8 cellular contexts compared by ENCODE assay signal in genomic region chr17:55356440-55357328, GRCh38.
DNase-seq lines count a peak whose midpoint lies in the region; ATAC-seq and TF ChIP-seq lines count a peak whose summit lies in the region.

No MANE protein-coding gene starts in this region.

- no peaks in the 10 kb centered on the region for H3F3A ChIP-seq in GM23338 (replicated peaks; ENCODE audit: low read depth)

- in situ Hi-C loops in Panc1 (cut with HindIII; ENCODE audit: low pct_unique_long_range_greater_than_20kb, low sequenced_read_pairs) (no loop called here), transverse colon (cut with MboI; ENCODE audit: low pct_ligation_motif_present in 1 of 4, low pct_unique_long_range_greater_than_20kb in 1 of 4, low sequenced_read_pairs in 3 of 4) (loop anchor here in 3 of 4 donors (10.0 kb wide), 2 partner anchors 158 to 362 kb away; partner anchors contain the start of gene SMIM36 (in 3 of the 3))

- TF ChIP-seq CTCF in GM23338 (conservative IDR thresholded peaks at IDR 0.05; ENCODE audit: low read depth in 2 of 2) (peak; percentile 92 to 93), Panc1 (IDR thresholded peaks at IDR 0.05) (peak; percentile 86), fibroblast of pulmonary artery (IDR thresholded peaks at IDR 0.05; ENCODE audit: low read length, missing control alignments) (peak; percentile 87), transverse colon (IDR thresholded peaks at IDR 0.05) (peak; percentile 59 to 76 (median 70))

- no peak overlapping the region for H3K4me3 ChIP-seq in GM23338
- H3K4me3 ChIP-seq in Panc1 (ENCODE audit: low read depth in 2 of 2, low read length in 2 of 2): no peak overlapping the region
- H3K4me3 ChIP-seq in fibroblast of pulmonary artery (replicated peaks; ENCODE audit: low read depth, low read length): no peak overlapping the region
- H3K4me3 ChIP-seq in transverse colon: no peak overlapping the region

- intact Hi-C loops in Panc1 (cut with micrococcal nuclease; ENCODE audit: unreplicated experiment): loop anchor here (5.0 to 10.0 kb wide), 2 partner anchors 62 to 156 kb away; partner anchors contain the start of gene SMIM36
- intact Hi-C loops in transverse colon (cut with DNase I; ENCODE audit: low total_unique reads): no loop called here

- WGBS in transverse colon (ENCODE audit: low coverage in 1 of 2), 2 donors: 33 to 50% methylated on average over 2 to 3 of the region's 3 CpGs

- no peaks in the 10 kb centered on the region for H3K79me2 ChIP-seq in GM23338 (replicated peaks; ENCODE audit: insufficient read depth)

- no peaks in the 10 kb centered on the region for H3K9me2 ChIP-seq in GM23338 (ENCODE audit: insufficient read depth)

- DNase-seq in ELR (ENCODE audit: low read depth): peak; percentile 83
- DNase-seq in GM23338 (ENCODE audit: low spot score): peak; percentile 96
- DNase-seq in Panc1 (ENCODE audit: low read depth, low spot score): peak; percentile 45
- DNase-seq in activated T-cell treated with anti-CD3 and anti-CD28 coated beads, Interleukin-2, amount 50 U/mL, for 24 hours: peak; percentile 64
- peak; percentile 78 for DNase-seq in fibroblast of pulmonary artery (ENCODE audit: low read depth)
- peak; percentile 12 for DNase-seq in occipital lobe (lab: John Stamatoyannopoulos, UW)
- peak; percentile 72 for DNase-seq in transverse colon

- no peak for TF ChIP-seq POLR2A in transverse colon (IDR thresholded peaks at IDR 0.05)

- H3K4me2 ChIP-seq in GM23338: 0 out of 2 replicates have a peak overlapping the region, but pooled peaks have one; percentile 9

- peaks cover 7% of the 10 kb centered on the region for H3K27me3 Mint-ChIP-seq in GM23338 (ENCODE audit: insufficient read depth, low read depth, poor library complexity)
- peaks cover 16% of the 10 kb centered on the region for H3K27me3 Mint-ChIP-seq in activated T-cell treated with anti-CD3 and anti-CD28 coated beads, Interleukin-2, amount 50 U/mL, for 24 hours

- ATAC-seq in GM23338 (peak; percentile 100), Panc1 (peak; percentile 96)

- POLR2A ChIA-PET in Panc1 (lab: Charles Lee): no interaction called here

- H3K4me1 ChIP-seq in GM23338 (ENCODE audit: insufficient read depth): no peaks in the 10 kb centered on the region
- no peaks in the 10 kb centered on the region for H3K4me1 ChIP-seq in Panc1 (ENCODE audit: control insufficient read depth, insufficient read depth, low read length)
- no peaks in the 10 kb centered on the region for H3K4me1 ChIP-seq in transverse colon

- no peak for TF ChIP-seq EP300 in transverse colon (IDR thresholded peaks at IDR 0.05; ENCODE audit: low read depth)

- no peak overlapping the region for H3K27ac ChIP-seq in GM23338 (ENCODE audit: low read depth)
- H3K27ac ChIP-seq in KOPT-K1 (ENCODE audit: low read depth, low read length, poor library complexity, severe bottlenecking): peak overlapping the region; percentile 11
- H3K27ac ChIP-seq in Panc1 (ENCODE audit: low read length): no peak overlapping the region
- no peak overlapping the region for H3K27ac ChIP-seq in transverse colon

- no peak overlapping the region for H3K4me3 Mint-ChIP-seq in GM23338
- H3K4me3 Mint-ChIP-seq in activated T-cell treated with anti-CD3 and anti-CD28 coated beads, Interleukin-2, amount 50 U/mL, for 24 hours: no peak overlapping the region

- peaks cover 6% of the 10 kb centered on the region; the same call in 2 of the 3 replicates for H3K4me1 Mint-ChIP-seq in GM23338
- H3K4me1 Mint-ChIP-seq in activated T-cell treated with anti-CD3 and anti-CD28 coated beads, Interleukin-2, amount 50 U/mL, for 24 hours (ENCODE audit: low read depth): peaks cover 2% of the 10 kb centered on the region

- H4K20me1 ChIP-seq in GM23338 (replicated peaks; ENCODE audit: insufficient read depth): no peaks in the 10 kb centered on the region

- H3K36me3 ChIP-seq in GM23338 (ENCODE audit: insufficient read depth) (no peaks in the 10 kb centered on the region), KOPT-K1 (ENCODE audit: insufficient read depth, low read length) (no peaks in the 10 kb centered on the region), Panc1 (ENCODE audit: control insufficient read depth, insufficient read depth, low read length) (no peaks in the 10 kb centered on the region), transverse colon (no peaks in the 10 kb centered on the region)

- no TSS peak for BruUV-seq in Panc1 (replicated peaks; lab: Mats Ljungman, UMichigan)

- H3K27me3 ChIP-seq in GM23338 (ENCODE audit: insufficient read depth) (no peaks in the 10 kb centered on the region), Panc1 (ENCODE audit: control insufficient read depth, insufficient read depth, low read length) (peaks cover 2% of the 10 kb centered on the region; the same call in 1 of the 2 replicates), transverse colon (no peaks in the 10 kb centered on the region)

- H3K36me3 Mint-ChIP-seq in GM23338 (ENCODE audit: low read depth): no peaks in the 10 kb centered on the region
- H3K36me3 Mint-ChIP-seq in activated T-cell treated with anti-CD3 and anti-CD28 coated beads, Interleukin-2, amount 50 U/mL, for 24 hours (ENCODE audit: low read depth): no peaks in the 10 kb centered on the region

- H3K27ac Mint-ChIP-seq in GM23338: no peak overlapping the region
- no peak overlapping the region for H3K27ac Mint-ChIP-seq in activated T-cell treated with anti-CD3 and anti-CD28 coated beads, Interleukin-2, amount 50 U/mL, for 24 hours

- CTCF ChIA-PET in Panc1 (lab: Charles Lee): interaction anchor here (0.6 to 2.0 kb wide), 2 partner anchors 364 to 372 kb away, joined by 3 to 8 read pairs; no protein-coding TSS in a partner anchor

- peak overlapping the region; percentile 60; the same call in 1 of the 2 replicates for H2AFZ ChIP-seq in GM23338

- peaks cover 8% of the 10 kb centered on the region for H3K9me3 ChIP-seq in KOPT-K1 (ENCODE audit: insufficient read depth, low read length, poor library complexity, severe bottlenecking)
- H3K9me3 ChIP-seq in Panc1 (ENCODE audit: control insufficient read depth, insufficient read depth, low read depth, low read length): peaks cover 9% of the 10 kb centered on the region; the same call in 1 of the 2 replicates
- H3K9me3 ChIP-seq in transverse colon: peaks cover 0 to 8% of the 10 kb centered on the region in 2 donors

- H3K9me3 Mint-ChIP-seq in GM23338: peaks cover 8% of the 10 kb centered on the region; the same call in 2 of the 3 replicates
- H3K9me3 Mint-ChIP-seq in activated T-cell treated with anti-CD3 and anti-CD28 coated beads, Interleukin-2, amount 50 U/mL, for 24 hours: peaks cover 10% of the 10 kb centered on the region

TF ChIP-seq in GM23338, 12 proteins besides CTCF, POLR2A, EP300 and RAD21:
- TF ChIP-seq JUNB (IDR thresholded peaks at IDR 0.05; ENCODE audit: unreplicated experiment) (no peak), ETS1 (IDR thresholded peaks at IDR 0.05) (no peak), STAT1 (IDR thresholded peaks at IDR 0.05; ENCODE audit: unreplicated experiment) (no peak), REST (IDR thresholded peaks at IDR 0.05; ENCODE audit: unreplicated experiment) (no peak), EZH2phosphoT487 (IDR thresholded peaks at IDR 0.05; ENCODE audit: unreplicated experiment) (no peak), ZNF331 (CRISPR knock-in tag; IDR thresholded peaks at IDR 0.05; ENCODE audit: low read depth) (no peak), ZNF114 (CRISPR knock-in tag; IDR thresholded peaks at IDR 0.05) (no peak)

Comparison
In these comparisons a context has a peak if more than half of its experiments do, and no peak if none do; other contexts are left out.
1. DNase-seq: peak in every context shown above with its lines; median percentile 96 in GM23338; 83 in ELR; 78 in fibroblast of pulmonary artery; 72 in transverse colon; 64 in activated T-cell treated with anti-CD3 and anti-CD28 coated beads, Interleukin-2, amount 50 U/mL, for 24 hours; 45 in Panc1; 12 in occipital lobe.